ENCODE assay signal across 1 cellular context in genomic region chr5:151030377-151030776, GRCh38.
TF ChIP-seq lines count a peak whose summit lies in the region.

No MANE protein-coding gene starts in this region.

TF ChIP-seq in HepG2, 621 proteins besides CTCF, POLR2A, EP300 and RAD21:
- TF ChIP-seq ZNF282 (IDR thresholded peaks at IDR 0.05; ENCODE audit: partially characterized antibody) (no peak), ZIK1 (CRISPR knock-in tag; IDR thresholded peaks at IDR 0.05; ENCODE audit: borderline replicate concordance, low read depth) (no peak), ZZZ3 (CRISPR knock-in tag; IDR thresholded peaks at IDR 0.05; ENCODE audit: borderline replicate concordance) (no peak), ZSCAN21 (CRISPR knock-in tag; IDR thresholded peaks at IDR 0.05; ENCODE audit: borderline replicate concordance) (no peak), IRX3 (CRISPR knock-in tag; IDR thresholded peaks at IDR 0.05; ENCODE audit: borderline replicate concordance, low read depth) (no peak), ZNF292 (CRISPR knock-in tag; IDR thresholded peaks at IDR 0.05; ENCODE audit: borderline replicate concordance, low read depth) (no peak), SAP130 (CRISPR knock-in tag; IDR thresholded peaks at IDR 0.05; ENCODE audit: low read depth) (no peak), ZNF780A (CRISPR knock-in tag; IDR thresholded peaks at IDR 0.05) (no peak), NFYB (CRISPR knock-in tag; IDR thresholded peaks at IDR 0.05) (no peak), MEF2D (CRISPR knock-in tag; IDR thresholded peaks at IDR 0.05) (no peak), ZNF484 (CRISPR knock-in tag; IDR thresholded peaks at IDR 0.05; ENCODE audit: borderline replicate concordance, low read depth) (no peak), SP4 (CRISPR knock-in tag; IDR thresholded peaks at IDR 0.05) (no peak), HCFC1 (IDR thresholded peaks at IDR 0.05; ENCODE audit: low read depth, low read length) (no peak), RFX5 (IDR thresholded peaks at IDR 0.05; ENCODE audit: low read depth, low read length) (no peak), ZHX2 (IDR thresholded peaks at IDR 0.05; ENCODE audit: low read depth) (no peak), ZHX2 (CRISPR knock-in tag; IDR thresholded peaks at IDR 0.05; ENCODE audit: borderline replicate concordance) (no peak), SP2 (CRISPR knock-in tag; IDR thresholded peaks at IDR 0.05) (no peak), ZNF879 (CRISPR knock-in tag; IDR thresholded peaks at IDR 0.05) (no peak), THAP7 (CRISPR knock-in tag; IDR thresholded peaks at IDR 0.05) (no peak)
- TF ChIP-seq, protein P1, sequence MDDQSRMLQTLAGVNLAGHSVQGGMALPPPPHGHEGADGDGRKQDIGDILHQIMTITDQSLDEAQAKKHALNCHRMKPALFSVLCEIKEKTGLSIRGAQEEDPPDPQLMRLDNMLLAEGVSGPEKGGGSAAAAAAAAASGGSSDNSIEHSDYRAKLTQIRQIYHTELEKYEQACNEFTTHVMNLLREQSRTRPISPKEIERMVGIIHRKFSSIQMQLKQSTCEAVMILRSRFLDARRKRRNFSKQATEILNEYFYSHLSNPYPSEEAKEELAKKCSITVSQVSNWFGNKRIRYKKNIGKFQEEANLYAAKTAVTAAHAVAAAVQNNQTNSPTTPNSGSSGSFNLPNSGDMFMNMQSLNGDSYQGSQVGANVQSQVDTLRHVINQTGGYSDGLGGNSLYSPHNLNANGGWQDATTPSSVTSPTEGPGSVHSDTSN (CRISPR knock-in tag; IDR thresholded peaks at IDR 0.05; ENCODE audit: borderline replicate concordance), result no peak
- TF ChIP-seq, protein P2, sequence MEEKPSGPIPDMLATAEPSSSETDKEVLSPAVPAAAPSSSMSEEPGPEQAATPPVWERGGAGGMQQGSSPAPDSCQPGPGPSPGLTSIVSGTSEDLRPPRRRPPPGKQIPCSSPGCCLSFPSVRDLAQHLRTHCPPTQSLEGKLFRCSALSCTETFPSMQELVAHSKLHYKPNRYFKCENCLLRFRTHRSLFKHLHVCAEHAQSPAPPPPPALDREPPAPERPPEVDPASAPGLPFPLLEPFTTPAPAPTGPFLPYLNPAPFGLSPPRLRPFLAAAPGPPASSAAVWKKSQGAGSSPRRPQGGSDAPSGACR (CRISPR knock-in tag; IDR thresholded peaks at IDR 0.05), result no peak
